In genomic region chr3:126516936-126517290, GRCh38 we compare ENCODE assay signal across 27 cellular contexts. TPM values are rescaled to one million over a fixed set of nuclear protein-coding genes. Genes with fewer than 3 reads are reported as not detected.
"Had no signal": no experiment of that assay in that cellular context is flagged by ENCODE, and none has a peak within 500 bp of the region (broad histone marks: within the 10 kb centered on the region; RNA-seq: fewer than 3 reads in every experiment).

No MANE protein-coding gene starts in this region.

- H3K4me3 ChIP-seq: K562, SK-N-MC had no signal

- H3K27ac Mint-ChIP-seq: activated CD4-positive, alpha-beta memory T cell treated with anti-CD3 and anti-CD28 coated beads for 36 hours; activated CD4-positive, alpha-beta T cell treated with anti-CD3 and anti-CD28 coated beads, Interleukin-2, amount 10 ng/mL, durations not matched to agents 7 days and 5 days; activated naive CD4-positive, alpha-beta T cell treated with anti-CD3 and anti-CD28 coated beads, Interleukin-2, amount 50 U/mL, for 72 hours; activated naive CD8-positive, alpha-beta T cell treated with anti-CD3 and anti-CD28 coated beads, Interleukin-2, amount 50 U/mL, for 24 hours had no signal

- H3K27ac ChIP-seq: SK-N-MC, VCaP had no signal

- H3K36me3 Mint-ChIP-seq: activated CD4-positive, alpha-beta memory T cell treated with anti-CD3 and anti-CD28 coated beads for 36 hours; activated naive CD4-positive, alpha-beta T cell treated with anti-CD3 and anti-CD28 coated beads, Interleukin-2, amount 50 U/mL, for 72 hours; brain had no signal

- DNase-seq: activated CD4-positive, alpha-beta memory T cell treated with anti-CD3 and anti-CD28 coated beads for 36 hours; activated CD4-positive, alpha-beta T cell treated with anti-CD3 and anti-CD28 coated beads, Interleukin-2, amount 10 ng/mL, durations not matched to agents 7 days and 5 days; activated CD4-positive, CD25-positive, alpha-beta regulatory T cell; activated CD8-positive, alpha-beta memory T cell treated with anti-CD3 and anti-CD28 coated beads for 24 hours; activated naive CD4-positive, alpha-beta T cell treated with Interleukin-2 at 50 U/mL for 16 hours; activated naive CD8-positive, alpha-beta T cell treated with anti-CD3 and anti-CD28 coated beads, Interleukin-2, amount 50 U/mL, for 24 hours; activated T-cell treated with anti-CD3 and anti-CD28 coated beads, Interleukin-2, amount 50 U/mL, for 4 hours; amniotic stem cell; Karpas-422; MM.1S; NCI-H1105; NCI-H1436; NCI-H1694 treated with DMSO at 0.1 percent for 48 hours; NCI-H2029 treated with DMSO at 0.1 percent for 48 hours; NCI-H345; NCI-H510A; NCI-H526 treated with DMSO at 0.1 percent for 48 hours; NCI-H82; PC-3; T-helper 1 cell had no signal

- H3K27me3 Mint-ChIP-seq: activated CD4-positive, alpha-beta memory T cell treated with anti-CD3 and anti-CD28 coated beads for 36 hours; activated CD4-positive, alpha-beta T cell treated with anti-CD3 and anti-CD28 coated beads, Interleukin-2, amount 10 ng/mL, durations not matched to agents 7 days and 5 days; activated naive CD8-positive, alpha-beta T cell treated with anti-CD3 and anti-CD28 coated beads, Interleukin-2, amount 50 U/mL, for 24 hours had no signal

- H3K4me1 Mint-ChIP-seq: activated CD4-positive, alpha-beta T cell treated with anti-CD3 and anti-CD28 coated beads, Interleukin-2, amount 10 ng/mL, durations not matched to agents 7 days and 5 days; activated naive CD8-positive, alpha-beta T cell treated with anti-CD3 and anti-CD28 coated beads, Interleukin-2, amount 50 U/mL, for 24 hours had no signal

- ATAC-seq: activated naive CD4-positive, alpha-beta T cell treated with anti-CD3 and anti-CD28 coated beads, Interleukin-2, amount 50 U/mL, for 72 hours; activated naive CD8-positive, alpha-beta T cell treated with anti-CD3 and anti-CD28 coated beads, Interleukin-2, amount 50 U/mL, for 24 hours; activated T-cell treated with anti-CD3 and anti-CD28 coated beads, Interleukin-2, amount 50 U/mL, for 4 hours; K562; PC-3 had no signal

- H3K9me3 Mint-ChIP-seq: activated CD4-positive, alpha-beta memory T cell treated with anti-CD3 and anti-CD28 coated beads for 36 hours; activated CD4-positive, alpha-beta T cell treated with anti-CD3 and anti-CD28 coated beads, Interleukin-2, amount 10 ng/mL, durations not matched to agents 7 days and 5 days; activated naive CD4-positive, alpha-beta T cell treated with anti-CD3 and anti-CD28 coated beads, Interleukin-2, amount 50 U/mL, for 72 hours; activated naive CD8-positive, alpha-beta T cell treated with anti-CD3 and anti-CD28 coated beads, Interleukin-2, amount 50 U/mL, for 24 hours; activated T-cell treated with anti-CD3 and anti-CD28 coated beads, Interleukin-2, amount 50 U/mL, for 4 hours; brain had no signal

- H3K4me3 Mint-ChIP-seq: activated CD4-positive, alpha-beta memory T cell treated with anti-CD3 and anti-CD28 coated beads for 36 hours; activated CD4-positive, alpha-beta T cell treated with anti-CD3 and anti-CD28 coated beads, Interleukin-2, amount 10 ng/mL, durations not matched to agents 7 days and 5 days; activated naive CD8-positive, alpha-beta T cell treated with anti-CD3 and anti-CD28 coated beads, Interleukin-2, amount 50 U/mL, for 24 hours; activated T-cell treated with anti-CD3 and anti-CD28 coated beads, Interleukin-2, amount 50 U/mL, for 4 hours; brain had no signal

RNA-seq across cellular contexts. Expression of gene UROC1, which starts 0.7 kb away (rescaled TPM):
- total RNA-seq: activated CD4-positive, alpha-beta memory T cell treated with anti-CD3 and anti-CD28 coated beads for 36 hours; activated CD4-positive, alpha-beta T cell treated with anti-CD3 and anti-CD28 coated beads, Interleukin-2, amount 10 ng/mL, durations not matched to agents 7 days and 5 days; activated naive CD4-positive, alpha-beta T cell treated with anti-CD3 and anti-CD28 coated beads, Interleukin-2, amount 50 U/mL, for 72 hours; activated T-cell treated with anti-CD3 and anti-CD28 coated beads, Interleukin-2, amount 50 U/mL, for 4 hours; astrocyte; K562; PC-3; T-helper 2 cell treated with Interferon-gamma antibody and Interleukin-4, amounts not matched to agents 100 ng/mL and 5 ng/mL, for 36 hours had no signal
- polyA plus RNA-seq: K562 had no signal

RNA-seq across cellular contexts. Expression of gene CHST13, which starts 7.0 kb away (rescaled TPM):
- total RNA-seq: activated CD4-positive, alpha-beta memory T cell treated with anti-CD3 and anti-CD28 coated beads for 36 hours; activated CD4-positive, alpha-beta T cell treated with anti-CD3 and anti-CD28 coated beads, Interleukin-2, amount 10 ng/mL, durations not matched to agents 7 days and 5 days; activated naive CD4-positive, alpha-beta T cell treated with anti-CD3 and anti-CD28 coated beads, Interleukin-2, amount 50 U/mL, for 72 hours; activated T-cell treated with anti-CD3 and anti-CD28 coated beads, Interleukin-2, amount 50 U/mL, for 4 hours; astrocyte; K562; PC-3; T-helper 2 cell treated with Interferon-gamma antibody and Interleukin-4, amounts not matched to agents 100 ng/mL and 5 ng/mL, for 36 hours had no signal
- polyA plus RNA-seq: K562 had no signal

RNA-seq across cellular contexts. Expression of gene C3orf22, which starts 41.8 kb away (rescaled TPM):
- total RNA-seq: activated CD4-positive, alpha-beta memory T cell treated with anti-CD3 and anti-CD28 coated beads for 36 hours; activated CD4-positive, alpha-beta T cell treated with anti-CD3 and anti-CD28 coated beads, Interleukin-2, amount 10 ng/mL, durations not matched to agents 7 days and 5 days; activated naive CD4-positive, alpha-beta T cell treated with anti-CD3 and anti-CD28 coated beads, Interleukin-2, amount 50 U/mL, for 72 hours; activated T-cell treated with anti-CD3 and anti-CD28 coated beads, Interleukin-2, amount 50 U/mL, for 4 hours; astrocyte; K562; PC-3; T-helper 2 cell treated with Interferon-gamma antibody and Interleukin-4, amounts not matched to agents 100 ng/mL and 5 ng/mL, for 36 hours had no signal
- polyA plus RNA-seq: K562 had no signal
